In genomic region chr5:67003906-67004729, GRCh38 we compare ENCODE assay signal across 8 cellular contexts.
A peak's percentile ranks its signal among the peaks of the same experiment; 100 is the strongest.
DNase-seq lines count a peak whose midpoint lies in the region; ATAC-seq and TF ChIP-seq lines count a peak whose summit lies in the region.

No MANE protein-coding gene starts in this region.

- H3K9me3 Mint-ChIP-seq in IgD-negative memory B cell = no peaks in the 10 kb centered on the region
- no peaks in the 10 kb centered on the region for H3K9me3 Mint-ChIP-seq in activated T-helper 1 cell treated with anti-CD3 and anti-CD28 coated beads, Interleukin-12 subunit alpha, Interleukin-12 subunit beta, Interleukin-2, Interleukin-4 antibody, amounts not matched to agents 30 ng/mL and 10 ng/mL and 1 ng/mL, durations not matched to agents 14 hours and 24 hours and 36 hours

- peaks cover 20 to 33% (median 21%) of the 10 kb centered on the region in 3 donors for H3K4me1 Mint-ChIP-seq in IgD-negative memory B cell
- peaks cover 64% of the 10 kb centered on the region for H3K4me1 Mint-ChIP-seq in activated T-helper 1 cell treated with anti-CD3 and anti-CD28 coated beads, Interleukin-12 subunit alpha, Interleukin-12 subunit beta, Interleukin-2, Interleukin-4 antibody, amounts not matched to agents 30 ng/mL and 10 ng/mL and 1 ng/mL, durations not matched to agents 14 hours and 24 hours and 36 hours (ENCODE audit: low read depth)

- no peak for TF ChIP-seq CTCF in Panc1 (IDR thresholded peaks at IDR 0.05)

- ATAC-seq in GM19395 (IDR thresholded peaks at IDR 0.05; ENCODE audit: unreplicated experiment) (peak; percentile 69), Panc1 (peak; percentile 86)

- H3K27me3 Mint-ChIP-seq in IgD-negative memory B cell = peaks cover 5% of the 10 kb centered on the region
- no peaks in the 10 kb centered on the region for H3K27me3 Mint-ChIP-seq in activated T-helper 1 cell treated with anti-CD3 and anti-CD28 coated beads, Interleukin-12 subunit alpha, Interleukin-12 subunit beta, Interleukin-2, Interleukin-4 antibody, amounts not matched to agents 30 ng/mL and 10 ng/mL and 1 ng/mL, durations not matched to agents 14 hours and 24 hours and 36 hours (ENCODE audit: insufficient read depth)

- H3K36me3 Mint-ChIP-seq in IgD-negative memory B cell = no peaks in the 10 kb centered on the region
- peaks cover 22% of the 10 kb centered on the region for H3K36me3 Mint-ChIP-seq in activated T-helper 1 cell treated with anti-CD3 and anti-CD28 coated beads, Interleukin-12 subunit alpha, Interleukin-12 subunit beta, Interleukin-2, Interleukin-4 antibody, amounts not matched to agents 30 ng/mL and 10 ng/mL and 1 ng/mL, durations not matched to agents 14 hours and 24 hours and 36 hours (ENCODE audit: low read depth)

- in situ Hi-C loops in Panc1 (cut with HindIII; ENCODE audit: low pct_unique_long_range_greater_than_20kb, low sequenced_read_pairs) = no loop called here

- DNase-seq in AG08395 (ENCODE audit: low spot score) = peak; percentile 44
- DNase-seq in Panc1 (ENCODE audit: low read depth, low spot score) = peak; percentile 81
- DNase-seq in activated T-helper 1 cell treated with anti-CD3 and anti-CD28 coated beads, Interleukin-12 subunit alpha, Interleukin-12 subunit beta, Interleukin-2, Interleukin-4 antibody, amounts not matched to agents 30 ng/mL and 10 ng/mL and 1 ng/mL, durations not matched to agents 14 hours and 24 hours and 36 hours (ENCODE audit: low spot score) = peak; percentile 81
- peak; percentile 84 for DNase-seq in fibroblast of gingiva (ENCODE audit: low read depth)
- peak; percentile 96 for DNase-seq in myocyte (ENCODE audit: low read depth)
- peak; percentile 88 for DNase-seq in stimulated activated CD8-positive, alpha-beta memory T cell treated with anti-CD3 and anti-CD28 coated beads, Interleukin-4, amount 100 ng/mL, for 48 hours

- peak overlapping the region; percentile 48; the same call in 1 of the 2 replicates for H3K27ac ChIP-seq in Panc1 (ENCODE audit: low read length)

- H3K27ac Mint-ChIP-seq in IgD-negative memory B cell = peak overlapping the region; percentile 89 to 95 (median 91)
- H3K27ac Mint-ChIP-seq in activated T-helper 1 cell treated with anti-CD3 and anti-CD28 coated beads, Interleukin-12 subunit alpha, Interleukin-12 subunit beta, Interleukin-2, Interleukin-4 antibody, amounts not matched to agents 30 ng/mL and 10 ng/mL and 1 ng/mL, durations not matched to agents 14 hours and 24 hours and 36 hours = peak overlapping the region; percentile 92

- H3K36me3 ChIP-seq in Panc1 (ENCODE audit: control insufficient read depth, insufficient read depth, low read length) = no peaks in the 10 kb centered on the region

- POLR2A ChIA-PET in Panc1 (lab: Charles Lee) = no interaction called here

- peak overlapping the region; percentile 47 to 82 for H3K4me3 ChIP-seq in Panc1 (ENCODE audit: low read depth in 2 of 2, low read length in 2 of 2)

- no peaks in the 10 kb centered on the region for H3K9me3 ChIP-seq in Panc1 (ENCODE audit: control insufficient read depth, insufficient read depth, low read depth, low read length)

- H3K4me3 Mint-ChIP-seq in IgD-negative memory B cell = peak overlapping the region; percentile 91 to 99 (median 96)
- H3K4me3 Mint-ChIP-seq in activated T-helper 1 cell treated with anti-CD3 and anti-CD28 coated beads, Interleukin-12 subunit alpha, Interleukin-12 subunit beta, Interleukin-2, Interleukin-4 antibody, amounts not matched to agents 30 ng/mL and 10 ng/mL and 1 ng/mL, durations not matched to agents 14 hours and 24 hours and 36 hours = peak overlapping the region; percentile 90

- intact Hi-C loops in Panc1 (cut with micrococcal nuclease; ENCODE audit: unreplicated experiment) = no loop called here
- intact Hi-C loops in activated T-helper 1 cell treated with anti-CD3 and anti-CD28 coated beads, Interleukin-12 subunit alpha, Interleukin-12 subunit beta, Interleukin-2, Interleukin-4 antibody, amounts not matched to agents 30 ng/mL and 10 ng/mL and 1 ng/mL, durations not matched to agents 14 hours and 24 hours and 36 hours (cut with micrococcal nuclease) = loop anchor here (1.0 to 10.0 kb wide), 13 partner anchors 8 to 1431 kb away; no protein-coding TSS in a partner anchor

- CTCF ChIA-PET in Panc1 (lab: Charles Lee) = no interaction called here

- H3K4me1 ChIP-seq in Panc1 (ENCODE audit: control insufficient read depth, insufficient read depth, low read length) = no peaks in the 10 kb centered on the region; the same call in 1 of the 2 replicates

- H3K27me3 ChIP-seq in Panc1 (ENCODE audit: control insufficient read depth, insufficient read depth, low read length) = peaks cover 6% of the 10 kb centered on the region

- no TSS peak for BruUV-seq in Panc1 (replicated peaks; lab: Mats Ljungman, UMichigan)

Comparison
In these comparisons a context has a peak if more than half of its experiments do, and no peak if none do; other contexts are left out.
1. Peak in every context shown above with its lines: DNase-seq, ATAC-seq, H3K4me3 ChIP-seq and H3K27ac ChIP-seq.
2. DNase-seq: peak in every context shown above with its lines; median percentile 96 in myocyte; 88 in stimulated activated CD8-positive, alpha-beta memory T cell treated with anti-CD3 and anti-CD28 coated beads, Interleukin-4, amount 100 ng/mL, for 48 hours; 84 in fibroblast of gingiva; 81 in Panc1; 81 in activated T-helper 1 cell treated with anti-CD3 and anti-CD28 coated beads, Interleukin-12 subunit alpha, Interleukin-12 subunit beta, Interleukin-2, Interleukin-4 antibody, amounts not matched to agents 30 ng/mL and 10 ng/mL and 1 ng/mL, durations not matched to agents 14 hours and 24 hours and 36 hours; 44 in AG08395.